ENCODE assay signal across 8 cellular contexts in the genomic region with DNA sequence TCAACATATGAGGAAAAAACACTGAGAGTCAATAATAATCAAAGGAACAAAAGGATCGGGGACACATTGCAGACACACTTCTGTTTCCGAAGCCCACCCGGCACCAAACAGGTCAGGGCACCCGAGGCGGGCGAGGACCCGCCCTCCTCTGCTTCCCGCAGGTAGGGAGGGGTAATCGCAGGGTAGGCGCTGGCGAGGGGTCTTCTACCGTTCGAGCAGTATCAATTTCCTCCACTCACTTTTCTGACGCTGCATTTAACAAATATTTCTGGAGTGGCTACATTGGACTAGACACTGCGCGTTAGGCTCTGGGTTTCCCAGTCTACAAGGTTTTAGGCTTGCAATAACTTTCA. TPM values are rescaled to one million over a fixed set of nuclear protein-coding genes. Genes with fewer than 3 reads are reported as not detected.
DNase-seq lines count a peak whose midpoint lies in the region; ATAC-seq lines count a peak whose summit lies in the region.

No MANE protein-coding gene starts in this region.

- H3K9me3 ChIP-seq in iPS-15b (ENCODE audit: control insufficient read depth, insufficient read depth, low read length): no peaks in the 10 kb centered on the region

- ATAC-seq in stimulated activated naive CD8-positive, alpha-beta T cell treated with anti-CD3 and anti-CD28 coated beads, Interleukin-15, amount 100 ng/mL, for 72 hours: no peak
- ATAC-seq in HG02623 (IDR thresholded peaks at IDR 0.05; ENCODE audit: unreplicated experiment) (no peak), GM19023 (IDR thresholded peaks at IDR 0.05; ENCODE audit: unreplicated experiment) (no peak)

- peaks cover 64% of the 10 kb centered on the region for H3K4me1 Mint-ChIP-seq in activated T-helper 1 cell treated with anti-CD3 and anti-CD28 coated beads, Interleukin-12 subunit alpha, Interleukin-12 subunit beta, Interleukin-2, Interleukin-4 antibody, amounts not matched to agents 30 ng/mL and 10 ng/mL and 1 ng/mL, durations not matched to agents 14 hours and 24 hours and 36 hours (ENCODE audit: low read depth)
- peaks cover 57% of the 10 kb centered on the region for H3K4me1 Mint-ChIP-seq in stimulated activated naive CD8-positive, alpha-beta T cell treated with anti-CD3 and anti-CD28 coated beads, Interleukin-15, amount 100 ng/mL, for 72 hours

- peak overlapping the region; percentile 100 for H3K27ac Mint-ChIP-seq in activated T-helper 1 cell treated with anti-CD3 and anti-CD28 coated beads, Interleukin-12 subunit alpha, Interleukin-12 subunit beta, Interleukin-2, Interleukin-4 antibody, amounts not matched to agents 30 ng/mL and 10 ng/mL and 1 ng/mL, durations not matched to agents 14 hours and 24 hours and 36 hours
- H3K27ac Mint-ChIP-seq in stimulated activated naive CD8-positive, alpha-beta T cell treated with anti-CD3 and anti-CD28 coated beads, Interleukin-15, amount 100 ng/mL, for 72 hours: peak overlapping the region; percentile 98 to 99

- peaks cover 31% of the 10 kb centered on the region for H3K36me3 Mint-ChIP-seq in activated T-helper 1 cell treated with anti-CD3 and anti-CD28 coated beads, Interleukin-12 subunit alpha, Interleukin-12 subunit beta, Interleukin-2, Interleukin-4 antibody, amounts not matched to agents 30 ng/mL and 10 ng/mL and 1 ng/mL, durations not matched to agents 14 hours and 24 hours and 36 hours (ENCODE audit: low read depth)

- peak overlapping the region; percentile 93 for H3K9ac ChIP-seq in iPS-15b (ENCODE audit: low read depth, low read length)

- peaks cover 1% of the 10 kb centered on the region for H3K36me3 ChIP-seq in iPS-15b (ENCODE audit: control insufficient read depth, insufficient read depth, low read length)

- intact Hi-C loops in activated T-helper 1 cell treated with anti-CD3 and anti-CD28 coated beads, Interleukin-12 subunit alpha, Interleukin-12 subunit beta, Interleukin-2, Interleukin-4 antibody, amounts not matched to agents 30 ng/mL and 10 ng/mL and 1 ng/mL, durations not matched to agents 14 hours and 24 hours and 36 hours (cut with micrococcal nuclease): loop anchor here (2.0 to 10.0 kb wide), 6 partner anchors 360 to 1377 kb away; a partner anchor contains a TSS

- peaks cover 10% of the 10 kb centered on the region for H3K4me1 ChIP-seq in iPS-15b (ENCODE audit: control insufficient read depth, insufficient read depth, low read length)

- peak; percentile 14 for DNase-seq in NCI-H1105 (lab: John Stamatoyannopoulos, UW)
- DNase-seq in NCI-H1105 treated with DMSO at 0.1 percent for 48 hours (lab: John Stamatoyannopoulos, UW): no peak
- no peak for DNase-seq in activated T-helper 1 cell treated with anti-CD3 and anti-CD28 coated beads, Interleukin-12 subunit alpha, Interleukin-12 subunit beta, Interleukin-2, Interleukin-4 antibody, amounts not matched to agents 30 ng/mL and 10 ng/mL and 1 ng/mL, durations not matched to agents 14 hours and 24 hours and 36 hours (ENCODE audit: low spot score)
- DNase-seq in stimulated activated naive CD8-positive, alpha-beta T cell treated with anti-CD3 and anti-CD28 coated beads, Interleukin-15, amount 100 ng/mL, for 72 hours: peak in 1 of 2 donors; percentile 16
- no peak for DNase-seq in GOT3 (lab: John Stamatoyannopoulos, UW)

- H3K9me3 Mint-ChIP-seq in activated T-helper 1 cell treated with anti-CD3 and anti-CD28 coated beads, Interleukin-12 subunit alpha, Interleukin-12 subunit beta, Interleukin-2, Interleukin-4 antibody, amounts not matched to agents 30 ng/mL and 10 ng/mL and 1 ng/mL, durations not matched to agents 14 hours and 24 hours and 36 hours: no peaks in the 10 kb centered on the region
- H3K9me3 Mint-ChIP-seq in stimulated activated naive CD8-positive, alpha-beta T cell treated with anti-CD3 and anti-CD28 coated beads, Interleukin-15, amount 100 ng/mL, for 72 hours: no peaks in the 10 kb centered on the region

- H3K27me3 ChIP-seq in iPS-15b (ENCODE audit: control insufficient read depth, insufficient read depth, low read length): no peaks in the 10 kb centered on the region

- H3K27me3 Mint-ChIP-seq in activated T-helper 1 cell treated with anti-CD3 and anti-CD28 coated beads, Interleukin-12 subunit alpha, Interleukin-12 subunit beta, Interleukin-2, Interleukin-4 antibody, amounts not matched to agents 30 ng/mL and 10 ng/mL and 1 ng/mL, durations not matched to agents 14 hours and 24 hours and 36 hours (ENCODE audit: insufficient read depth): peaks cover 2% of the 10 kb centered on the region
- H3K27me3 Mint-ChIP-seq in stimulated activated naive CD8-positive, alpha-beta T cell treated with anti-CD3 and anti-CD28 coated beads, Interleukin-15, amount 100 ng/mL, for 72 hours: no peaks in the 10 kb centered on the region

- peak overlapping the region; percentile 98 for H3K4me3 Mint-ChIP-seq in activated T-helper 1 cell treated with anti-CD3 and anti-CD28 coated beads, Interleukin-12 subunit alpha, Interleukin-12 subunit beta, Interleukin-2, Interleukin-4 antibody, amounts not matched to agents 30 ng/mL and 10 ng/mL and 1 ng/mL, durations not matched to agents 14 hours and 24 hours and 36 hours
- H3K4me3 Mint-ChIP-seq in stimulated activated naive CD8-positive, alpha-beta T cell treated with anti-CD3 and anti-CD28 coated beads, Interleukin-15, amount 100 ng/mL, for 72 hours: peak overlapping the region; percentile 93 to 96

- peak overlapping the region; percentile 89 for H3K4me3 ChIP-seq in iPS-15b (ENCODE audit: low read depth, low read length)

RNA-seq across cellular contexts. Expression of a gene that starts 1.3 kb away (rescaled TPM):
- total RNA-seq in activated T-helper 1 cell treated with anti-CD3 and anti-CD28 coated beads, Interleukin-12 subunit alpha, Interleukin-12 subunit beta, Interleukin-2, Interleukin-4 antibody, amounts not matched to agents 30 ng/mL and 10 ng/mL and 1 ng/mL, durations not matched to agents 14 hours and 24 hours and 36 hours: 412 and 422 TPM in 2 replicates

RNA-seq across cellular contexts. Expression of a gene that starts 47.1 kb away (rescaled TPM):
- not detected in 2 replicates for total RNA-seq in activated T-helper 1 cell treated with anti-CD3 and anti-CD28 coated beads, Interleukin-12 subunit alpha, Interleukin-12 subunit beta, Interleukin-2, Interleukin-4 antibody, amounts not matched to agents 30 ng/mL and 10 ng/mL and 1 ng/mL, durations not matched to agents 14 hours and 24 hours and 36 hours
